ENCODE assay signal across 2 cellular contexts in genomic region chr7:112740667-112741066, GRCh38.
TF ChIP-seq lines count a peak whose summit lies in the region.

No MANE protein-coding gene starts in this region.

TF ChIP-seq in HepG2, 621 proteins besides CTCF, POLR2A, EP300 and RAD21:
- TF ChIP-seq SP4 (CRISPR knock-in tag; IDR thresholded peaks at IDR 0.05) (no peak), ELF4 (CRISPR knock-in tag; IDR thresholded peaks at IDR 0.05; ENCODE audit: borderline replicate concordance) (no peak), ATF7 (IDR thresholded peaks at IDR 0.05) (peak; percentile 74), ATF7 (CRISPR knock-in tag; IDR thresholded peaks at IDR 0.05) (no peak), MAFK (conservative IDR thresholded peaks at IDR 0.05 in 1 of 2, IDR thresholded peaks at IDR 0.05 in 1 of 2; ENCODE audit: low read length in 2 of 2) (peak in 1 of 2 experiments; percentile 50; a peak in 3 of 4 replicates), MAFF (IDR thresholded peaks at IDR 0.05; ENCODE audit: low read depth, low read length) (0 out of 2 replicates have a peak, but pooled peaks have one; percentile 28)

TF ChIP-seq in IMR-90, 13 proteins besides CTCF, POLR2A, EP300 and RAD21:
- TF ChIP-seq MAFK (IDR thresholded peaks at IDR 0.05; ENCODE audit: low read depth, low read length) (peak; percentile 32), CEBPB (IDR thresholded peaks at IDR 0.05; ENCODE audit: low read depth, low read length) (no peak)
